Comparison of ENCODE assay signal across 8 cellular contexts in genomic region chr10:70145666-70146488, GRCh38.
DNase-seq lines count a peak whose midpoint lies in the region; ATAC-seq and TF ChIP-seq lines count a peak whose summit lies in the region.

No MANE protein-coding gene starts in this region.

- ATAC-seq in GM18909 (IDR thresholded peaks at IDR 0.05; ENCODE audit: poor library complexity, unreplicated experiment), result peak; percentile 57
- peak; percentile 33 for ATAC-seq in HG03139 (IDR thresholded peaks at IDR 0.05; ENCODE audit: unreplicated experiment)

- DNase-seq in AG20443 (ENCODE audit: low spot score) (peak; percentile 82), NOMO-1 (lab: John Stamatoyannopoulos, UW; ENCODE audit: unreplicated experiment in 2 of 2) (peak; percentile 71 to 74), activated T-cell treated with anti-CD3 and anti-CD28 coated beads for 24 hours (ENCODE audit: low read depth) (peak; percentile 58), erythroblast (lab: John Stamatoyannopoulos, UW) (peak; percentile 85 to 86)
- DNase-seq in stimulated activated CD8-positive, alpha-beta memory T cell treated with anti-CD3 and anti-CD28 coated beads, Interleukin-4, amount 100 ng/mL, for 48 hours, result peak; percentile 78

- peak overlapping the region; percentile 93 to 96 for H3K27ac ChIP-seq in mucosa of rectum (ENCODE audit: low read depth in 2 of 2, low read length in 2 of 2)

- TF ChIP-seq POLR2A in erythroblast (IDR thresholded peaks at IDR 0.05; ENCODE audit: low read length), result no peak

- H3K9ac ChIP-seq in mucosa of rectum (ENCODE audit: low read depth in 1 of 2, low read length in 2 of 2), result peak overlapping the region; percentile 87 to 90

- H3K4me1 ChIP-seq in mucosa of rectum (ENCODE audit: control insufficient read depth in 2 of 2, insufficient read depth in 2 of 2, low read length in 2 of 2), result peaks cover 10 to 16% of the 10 kb centered on the region in 2 donors

- peak overlapping the region; percentile 75 to 84 for H3K4me3 ChIP-seq in mucosa of rectum (ENCODE audit: low read length in 2 of 2)

- H3K36me3 ChIP-seq in mucosa of rectum (ENCODE audit: control insufficient read depth in 2 of 2, insufficient read depth in 2 of 2, low read length in 2 of 2), result peaks cover 7 to 11% of the 10 kb centered on the region in 2 donors

- H3K9me3 ChIP-seq in mucosa of rectum (ENCODE audit: control insufficient read depth in 2 of 2, low read length in 2 of 2), result no peaks in the 10 kb centered on the region

- no peaks in the 10 kb centered on the region for H3K27me3 ChIP-seq in mucosa of rectum (ENCODE audit: control insufficient read depth in 2 of 2, insufficient read depth in 2 of 2, low read length in 2 of 2)

Comparison
In these comparisons a context has a peak if more than half of its experiments do, and no peak if none do; other contexts are left out.
1. Peak in every context shown above with its lines: DNase-seq, ATAC-seq, H3K4me3 ChIP-seq and H3K27ac ChIP-seq.